Comparison of ENCODE assay signal across 1 cellular context in the genomic region with DNA sequence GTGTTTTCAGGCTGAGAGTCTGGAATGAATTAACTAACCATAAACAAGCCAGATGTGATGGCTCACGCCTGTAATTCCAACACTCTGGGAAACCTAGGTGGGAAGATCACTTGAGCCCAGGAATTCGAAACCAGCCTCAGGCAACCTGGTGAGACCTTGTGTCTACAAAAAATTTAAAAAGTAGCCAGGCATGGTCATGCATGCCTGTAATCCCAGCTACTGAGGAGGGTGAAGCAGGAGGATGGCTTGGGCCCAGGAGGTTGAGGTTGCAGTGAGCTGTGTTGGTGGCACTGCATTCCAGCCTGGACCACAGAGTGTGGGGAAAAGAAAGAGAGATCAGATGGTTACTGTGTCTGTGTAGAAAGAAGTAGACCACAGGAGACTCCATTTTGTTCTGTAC.
TF ChIP-seq lines count a peak whose summit lies in the region.

No MANE protein-coding gene starts in this region.

TF ChIP-seq in WTC11, 78 proteins besides CTCF, POLR2A, EP300 and RAD21 (continued from another document):
- TF ChIP-seq, protein P1, sequence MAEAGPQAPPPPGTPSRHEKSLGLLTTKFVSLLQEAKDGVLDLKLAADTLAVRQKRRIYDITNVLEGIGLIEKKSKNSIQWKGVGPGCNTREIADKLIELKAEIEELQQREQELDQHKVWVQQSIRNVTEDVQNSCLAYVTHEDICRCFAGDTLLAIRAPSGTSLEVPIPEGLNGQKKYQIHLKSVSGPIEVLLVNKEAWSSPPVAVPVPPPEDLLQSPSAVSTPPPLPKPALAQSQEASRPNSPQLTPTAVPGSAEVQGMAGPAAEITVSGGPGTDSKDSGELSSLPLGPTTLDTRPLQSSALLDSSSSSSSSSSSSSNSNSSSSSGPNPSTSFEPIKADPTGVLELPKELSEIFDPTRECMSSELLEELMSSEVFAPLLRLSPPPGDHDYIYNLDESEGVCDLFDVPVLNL (CRISPR knock-in tag; IDR thresholded peaks at IDR 0.05; ENCODE audit: borderline replicate concordance, low read depth): no peak
- TF ChIP-seq NR2C2 (CRISPR knock-in tag; IDR thresholded peaks at IDR 0.05): no peak
- TF ChIP-seq TCF7 (CRISPR knock-in tag; IDR thresholded peaks at IDR 0.05; ENCODE audit: low read depth): no peak
- TF ChIP-seq, protein P2, sequence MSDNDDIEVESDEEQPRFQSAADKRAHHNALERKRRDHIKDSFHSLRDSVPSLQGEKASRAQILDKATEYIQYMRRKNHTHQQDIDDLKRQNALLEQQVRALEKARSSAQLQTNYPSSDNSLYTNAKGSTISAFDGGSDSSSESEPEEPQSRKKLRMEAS (CRISPR knock-in tag; IDR thresholded peaks at IDR 0.05): no peak
- no peak for TF ChIP-seq CREB1 (CRISPR knock-in tag; IDR thresholded peaks at IDR 0.05)
TF ChIP-seq in WTC11: peak in this region for 0.
